18 cellular contexts compared by ENCODE assay signal in genomic region chr3:7565574-7565973, GRCh38.
A peak's percentile ranks its signal among the peaks of the same experiment; 100 is the strongest.
DNase-seq lines count a peak whose midpoint lies in the region; ATAC-seq and TF ChIP-seq lines count a peak whose summit lies in the region.
"Had no signal": no experiment of that assay in that cellular context is flagged by ENCODE, and none has a peak within 500 bp of the region (broad histone marks: within the 10 kb centered on the region; RNA-seq: fewer than 3 reads in every experiment).

No MANE protein-coding gene starts in this region.

- ATAC-seq in SK-N-SH treated with all-trans-retinoic acid at 6 μM for 48 hours = no peak

- no peaks in the 10 kb centered on the region for H3K9me2 ChIP-seq in SK-N-SH

- DNase-seq in SK-N-SH (no peak), OCI-M1 (lab: John Stamatoyannopoulos, UW) (peak; percentile 22), cardiac fibroblast (ENCODE audit: low read depth in 2 of 2) (peak; percentile 8 to 23), fibroblast of pulmonary artery (ENCODE audit: low read depth) (peak; percentile 55), transverse colon (no peak), NCI-H187 treated with DMSO at 0.1 percent for 48 hours (lab: John Stamatoyannopoulos, UW) (no peak), ACHN (no peak)
- DNase-seq: 8988T; BE2C; CD4-positive, alpha-beta memory T cell; DMS153; DND-41; GF-D8; GOT3; HFFc6 had no signal

- H3K9me3 ChIP-seq in SK-N-SH (no peaks in the 10 kb centered on the region), transverse colon (no peaks in the 10 kb centered on the region)
- H3K9me3 ChIP-seq: BE2C, HAP-1 had no signal

- no peak for TF ChIP-seq POLR2A in transverse colon (IDR thresholded peaks at IDR 0.05)

- no peak overlapping the region for H3K4me2 ChIP-seq in SK-N-SH

- no peaks in the 10 kb centered on the region for H3K4me1 ChIP-seq in SK-N-SH (ENCODE audit: control insufficient read depth in 1 of 2, insufficient read depth in 2 of 2, low read depth in 1 of 2, low read length in 1 of 2)
- no peaks in the 10 kb centered on the region for H3K4me1 ChIP-seq in transverse colon
- H3K4me1 ChIP-seq: BE2C, HAP-1 had no signal

- H2AFZ ChIP-seq in SK-N-SH (ENCODE audit: low read depth) = no peak overlapping the region

- WGBS in SK-N-SH (ENCODE audit: low lambda C conversion rate) = 32% methylated on average over 2 of the region's 2 CpGs
- WGBS in transverse colon (ENCODE audit: low coverage in 1 of 2), 2 donors = 73 to 77% methylated on average over 2 of the region's 2 CpGs

- TF ChIP-seq CTCF in SK-N-SH (IDR thresholded peaks at IDR 0.05) (no peak), cardiac fibroblast (IDR thresholded peaks at IDR 0.05; ENCODE audit: low read depth, low read length) (no peak), fibroblast of pulmonary artery (IDR thresholded peaks at IDR 0.05; ENCODE audit: low read length, missing control alignments) (no peak), transverse colon (IDR thresholded peaks at IDR 0.05) (no peak)

- H3K9ac ChIP-seq in SK-N-SH = no peak overlapping the region

- in situ Hi-C loops in transverse colon (cut with MboI; ENCODE audit: low pct_ligation_motif_present in 1 of 4, low pct_unique_long_range_greater_than_20kb in 1 of 4, low sequenced_read_pairs in 3 of 4) = no loop called here
- in situ Hi-C loops in ACHN (cut with HindIII; ENCODE audit: low pct_ligation_motif_present, low pct_unique_long_range_greater_than_20kb, low sequenced_read_pairs) = no loop called here

- H3K27me3 ChIP-seq in SK-N-SH (ENCODE audit: insufficient read depth) (no peaks in the 10 kb centered on the region), transverse colon (no peaks in the 10 kb centered on the region)
- H3K27me3 ChIP-seq: BE2C had no signal

- intact Hi-C loops in transverse colon (cut with DNase I; ENCODE audit: low total_unique reads) = no loop called here

- no peaks in the 10 kb centered on the region for H3F3A ChIP-seq in SK-N-SH (replicated peaks; ENCODE audit: insufficient read depth)

- no peaks in the 10 kb centered on the region for H3K79me2 ChIP-seq in SK-N-SH (ENCODE audit: insufficient read depth)

- H4K20me1 ChIP-seq in SK-N-SH (ENCODE audit: insufficient read depth) = no peaks in the 10 kb centered on the region

- POLR2A ChIA-PET in SK-N-SH (lab: Yijun Ruan, JAX) = no interaction called here

- H3K4me3 ChIP-seq in SK-N-SH (ENCODE audit: low read depth in 2 of 2, low read length in 1 of 2) = no peak overlapping the region
- H3K4me3 ChIP-seq in cardiac fibroblast (replicated peaks in 1 of 2; ENCODE audit: low read depth in 2 of 2, low read length in 2 of 2) = no peak overlapping the region
- no peak overlapping the region for H3K4me3 ChIP-seq in fibroblast of pulmonary artery (replicated peaks; ENCODE audit: low read depth, low read length)
- no peak overlapping the region for H3K4me3 ChIP-seq in transverse colon
- H3K4me3 ChIP-seq: HAP-1 had no signal

- H3K36me3 ChIP-seq in SK-N-SH (replicated peaks in 1 of 2; ENCODE audit: control insufficient read depth in 1 of 2, insufficient read depth in 2 of 2, low read length in 1 of 2) (no peaks in the 10 kb centered on the region), transverse colon (no peaks in the 10 kb centered on the region)
- H3K36me3 ChIP-seq: BE2C, HAP-1 had no signal

- TF ChIP-seq RAD21 in SK-N-SH (IDR thresholded peaks at IDR 0.05; ENCODE audit: low read length) = no peak

- H3K27ac ChIP-seq in SK-N-SH (ENCODE audit: low read depth in 2 of 2, low read length in 1 of 2) (no peak overlapping the region), transverse colon (no peak overlapping the region)
- H3K27ac ChIP-seq: C4-2B had no signal

- no peak for TF ChIP-seq EP300 in SK-N-SH (IDR thresholded peaks at IDR 0.05; ENCODE audit: borderline replicate concordance in 1 of 2, low read depth in 1 of 2, low read length in 1 of 2)
- no peak for TF ChIP-seq EP300 in transverse colon (IDR thresholded peaks at IDR 0.05; ENCODE audit: low read depth)

- CTCF ChIA-PET in SK-N-SH (lab: Yijun Ruan, JAX) = no interaction called here

TF ChIP-seq in SK-N-SH treated with all-trans-retinoic acid at 6 μM for 48 hours, 23 proteins besides CTCF, POLR2A, EP300 and RAD21:
- TF ChIP-seq BACH2 (CRISPR knock-in tag; IDR thresholded peaks at IDR 0.05; ENCODE audit: borderline replicate concordance) (no peak), CSDC2 (CRISPR knock-in tag; IDR thresholded peaks at IDR 0.05) (no peak), ISL1 (CRISPR knock-in tag; IDR thresholded peaks at IDR 0.05) (peak; percentile 37; the same call in 1 of the 2 replicates)
TF ChIP-seq in SK-N-SH treated with all-trans-retinoic acid at 6 μM for 48 hours: peak in this region for 1.

TF ChIP-seq in SK-N-SH, 30 proteins besides CTCF, POLR2A, EP300 and RAD21:
- TF ChIP-seq TEAD4 (IDR thresholded peaks at IDR 0.05; ENCODE audit: borderline replicate concordance, insufficient read depth) (no peak), FOSL2 (IDR thresholded peaks at IDR 0.05; ENCODE audit: borderline replicate concordance, low read depth) (no peak), RCOR1 (IDR thresholded peaks at IDR 0.05; ENCODE audit: low read length) (no peak), MAX (IDR thresholded peaks at IDR 0.05; ENCODE audit: low read depth) (no peak), USF2 (IDR thresholded peaks at IDR 0.05; ENCODE audit: borderline replicate concordance, low read depth, low read length) (no peak), POLR2AphosphoS5 (IDR thresholded peaks at IDR 0.05; ENCODE audit: low read depth, low read length) (no peak), NFIC (IDR thresholded peaks at IDR 0.05; ENCODE audit: borderline replicate concordance) (no peak), RFX5 (IDR thresholded peaks at IDR 0.05; ENCODE audit: low read length) (no peak), MEF2A (IDR thresholded peaks at IDR 0.05; ENCODE audit: borderline replicate concordance, low read depth) (no peak), SIN3A (IDR thresholded peaks at IDR 0.05; ENCODE audit: borderline replicate concordance, low read depth, low read length) (no peak), MXI1 (IDR thresholded peaks at IDR 0.05; ENCODE audit: low read depth, low read length) (no peak), PBX3 (IDR thresholded peaks at IDR 0.05) (no peak), CHD2 (IDR thresholded peaks at IDR 0.05; ENCODE audit: low read length, partially characterized antibody) (no peak), SMC3 (IDR thresholded peaks at IDR 0.05; ENCODE audit: low read depth, low read length) (no peak), TAF1 (IDR thresholded peaks at IDR 0.05; ENCODE audit: borderline replicate concordance, low read depth, low read length) (no peak), GATA2 (CRISPR knock-in tag; IDR thresholded peaks at IDR 0.05) (no peak), TCF12 (IDR thresholded peaks at IDR 0.05) (no peak), FOXM1 (IDR thresholded peaks at IDR 0.05; ENCODE audit: low read depth) (no peak)

Comparison
In these comparisons a context has a peak if more than half of its experiments do, and no peak if none do; other contexts are left out.
1. DNase-seq: peak in OCI-M1 (single experiment), cardiac fibroblast (2 of 2) and fibroblast of pulmonary artery (single experiment); none in SK-N-SH (single experiment), transverse colon (single experiment), NCI-H187 treated with DMSO at 0.1 percent for 48 hours (single experiment) and ACHN (single experiment).